Comparison of ENCODE assay signal across 26 cellular contexts in genomic region chr1:193421487-193421886, GRCh38.
A peak's percentile ranks its signal among the peaks of the same experiment; 100 is the strongest.
DNase-seq lines count a peak whose midpoint lies in the region; ATAC-seq, FAIRE-seq and TF ChIP-seq lines count a peak whose summit lies in the region.
"Had no signal": no experiment of that assay in that cellular context is flagged by ENCODE, and none has a peak within 500 bp of the region (broad histone marks: within the 10 kb centered on the region; RNA-seq: fewer than 3 reads in every experiment).

No MANE protein-coding gene starts in this region.

- peaks cover 9% of the 10 kb centered on the region for H3K27me3 Mint-ChIP-seq in progenitor cell of endocrine pancreas
- H3K27me3 Mint-ChIP-seq: B cell; CD8-positive, alpha-beta memory T cell had no signal

- FAIRE-seq in urothelium cell line (lab: Jason Lieb, UNC) = no peak
- FAIRE-seq: GM12891 had no signal

- TF ChIP-seq CTCF in progenitor cell of endocrine pancreas (IDR thresholded peaks at IDR 0.05; ENCODE audit: unreplicated experiment) = no peak

- H3K4me3 Mint-ChIP-seq in progenitor cell of endocrine pancreas (ENCODE audit: low read depth) = no peak overlapping the region
- H3K4me3 Mint-ChIP-seq: B cell; CD8-positive, alpha-beta memory T cell had no signal

- peak overlapping the region; percentile 77 for H3K27ac Mint-ChIP-seq in progenitor cell of endocrine pancreas
- H3K27ac Mint-ChIP-seq: B cell had no signal

- no peaks in the 10 kb centered on the region for H3K36me3 Mint-ChIP-seq in progenitor cell of endocrine pancreas (ENCODE audit: insufficient read depth)

- peak; percentile 40 for ATAC-seq in GM18498 (IDR thresholded peaks at IDR 0.05; ENCODE audit: unreplicated experiment)
- ATAC-seq in HG03432 (IDR thresholded peaks at IDR 0.05; ENCODE audit: unreplicated experiment) = no peak
- ATAC-seq in GM21529 (IDR thresholded peaks at IDR 0.05; ENCODE audit: unreplicated experiment) = no peak
- ATAC-seq: HCT116 had no signal

- no peaks in the 10 kb centered on the region for H3K4me1 Mint-ChIP-seq in progenitor cell of endocrine pancreas (ENCODE audit: low read depth)

- no peaks in the 10 kb centered on the region for H3K9me3 Mint-ChIP-seq in progenitor cell of endocrine pancreas (ENCODE audit: low read depth)
- H3K9me3 Mint-ChIP-seq: CD8-positive, alpha-beta memory T cell had no signal

- DNase-seq in NCI-H510A treated with DMSO at 0.1 percent for 48 hours (lab: John Stamatoyannopoulos, UW) = peak; percentile 34
- DNase-seq in NCI-H510A (lab: John Stamatoyannopoulos, UW) = no peak
- DNase-seq in kidney glomerular epithelial cell (lab: John Stamatoyannopoulos, UW) = peak; percentile 28
- DNase-seq in progenitor cell of endocrine pancreas (ENCODE audit: low spot score, unreplicated experiment) = no peak
- DNase-seq in urothelium cell line (ENCODE audit: low spot score) = no peak
- DNase-seq: CD8-positive, alpha-beta memory T cell; DMS153; IMR-90; KG1; MG63; NCI-H1105 treated with DMSO at 0.1 percent for 48 hours; NCI-H146; NCI-H1930; NCI-H2107; NCI-H526; NCI-H82; NK-92 treated with Interleukin-12 subunit alpha and Interleukin-12 subunit beta, amount 100 ng/mL, for 24 hours; PC-9; RPMI8226; SHP77 had no signal

Comparison
In these comparisons a context has a peak if more than half of its experiments do, and no peak if none do; other contexts are left out.
1. DNase-seq: peak in NCI-H510A treated with DMSO at 0.1 percent for 48 hours (single experiment) and kidney glomerular epithelial cell (single experiment); none in NCI-H510A (single experiment), progenitor cell of endocrine pancreas (single experiment) and urothelium cell line (single experiment).